Comparison of ENCODE assay signal across 18 cellular contexts in genomic region chr6:135871296-135871695, GRCh38. TPM values are rescaled to one million over a fixed set of nuclear protein-coding genes. Genes with fewer than 3 reads are reported as not detected.
A peak's percentile ranks its signal among the peaks of the same experiment; 100 is the strongest.
DNase-seq lines count a peak whose midpoint lies in the region; ATAC-seq, FAIRE-seq and TF ChIP-seq lines count a peak whose summit lies in the region.
"Had no signal": no experiment of that assay in that cellular context is flagged by ENCODE, and none has a peak within 500 bp of the region (broad histone marks: within the 10 kb centered on the region; RNA-seq: fewer than 3 reads in every experiment).

No MANE protein-coding gene starts in this region.

- H3K9me2 ChIP-seq in GM23338 (ENCODE audit: insufficient read depth), result no peaks in the 10 kb centered on the region

- no peak for TF ChIP-seq CTCF in A549 (IDR thresholded peaks at IDR 0.05)
- no peak for TF ChIP-seq CTCF in GM23338 (conservative IDR thresholded peaks at IDR 0.05; ENCODE audit: low read depth in 2 of 2)
- TF ChIP-seq CTCF in astrocyte (IDR thresholded peaks at IDR 0.05; ENCODE audit: insufficient read depth, low read depth, low read length), result no peak
- TF ChIP-seq CTCF in spleen (IDR thresholded peaks at IDR 0.05 in 8 of 11, conservative IDR thresholded peaks at IDR 0.05 in 3 of 11), result no peak

- H3K9ac ChIP-seq in astrocyte (ENCODE audit: low read length), result peak overlapping the region; percentile 39

- H3K4me1 Mint-ChIP-seq in GM23338 (no peaks in the 10 kb centered on the region; the same call in 2 of the 3 replicates), astrocyte (ENCODE audit: low read depth, unreplicated experiment) (peaks cover 27% of the 10 kb centered on the region)

- TF ChIP-seq POLR2A in A549 (IDR thresholded peaks at IDR 0.05; ENCODE audit: low read length) (no peak), spleen (IDR thresholded peaks at IDR 0.05) (no peak)

- DNase-seq in A549 (ENCODE audit: low read depth in 1 of 2, low spot score in 1 of 2) (no peak), GM23338 (ENCODE audit: low spot score) (no peak), astrocyte (ENCODE audit: low read depth) (peak; percentile 72), kidney glomerular epithelial cell (lab: John Stamatoyannopoulos, UW) (peak; percentile 92), RPMI8226 (no peak), spleen (no peak)
- DNase-seq: activated CD4-positive, alpha-beta T cell treated with anti-CD3 and anti-CD28 coated beads, Interleukin-2, amount 10 ng/mL, durations not matched to agents 7 days and 5 days; activated T-cell treated with anti-CD3 and anti-CD28 coated beads, Interleukin-2, amount 50 U/mL, for 1 hour; colonic mucosa; NCI-H187 treated with DMSO at 0.1 percent for 48 hours; NCI-H748 treated with DMSO at 0.1 percent for 48 hours; stimulated activated naive CD4-positive, alpha-beta T cell treated with Interleukin-2 at 50 U/mL for 16 hours had no signal

- POLR2A ChIA-PET in A549 (lab: Yijun Ruan, JAX), result interaction anchor here (1.0 kb wide), 1 partner anchor 148 kb away, joined by 3 read pairs; no protein-coding TSS in a partner anchor

- ATAC-seq in A549 (peak; percentile 66 to 76; a peak in 3 of 6 replicates), GM23338 (no peak), HG02973 (IDR thresholded peaks at IDR 0.05; ENCODE audit: unreplicated experiment) (no peak), HG02610 (IDR thresholded peaks at IDR 0.05; ENCODE audit: unreplicated experiment) (no peak)

- H3K27ac Mint-ChIP-seq in GM23338 (no peak overlapping the region), astrocyte (ENCODE audit: unreplicated experiment) (peak overlapping the region; percentile 96)
- H3K27ac Mint-ChIP-seq: activated CD4-positive, alpha-beta T cell treated with anti-CD3 and anti-CD28 coated beads, Interleukin-2, amount 10 ng/mL, durations not matched to agents 7 days and 5 days; B cell had no signal

- CTCF ChIA-PET in A549 (lab: Yijun Ruan, JAX), result no interaction called here

- H3K4me3 Mint-ChIP-seq in GM23338, result no peak overlapping the region
- H3K4me3 Mint-ChIP-seq in astrocyte (ENCODE audit: unreplicated experiment), result peak overlapping the region; percentile 14
- H3K4me3 Mint-ChIP-seq: activated CD4-positive, alpha-beta T cell treated with anti-CD3 and anti-CD28 coated beads, Interleukin-2, amount 10 ng/mL, durations not matched to agents 7 days and 5 days; B cell had no signal

- H3K4me1 ChIP-seq in A549 (peaks cover 88% of the 10 kb centered on the region), GM23338 (ENCODE audit: insufficient read depth) (no peaks in the 10 kb centered on the region), astrocyte (ENCODE audit: insufficient read depth, low read length) (peaks cover 12% of the 10 kb centered on the region), spleen (no peaks in the 10 kb centered on the region)
- H3K4me1 ChIP-seq: colonic mucosa had no signal

- no peak for TF ChIP-seq EP300 in A549 (IDR thresholded peaks at IDR 0.05)

- H4K20me1 ChIP-seq in GM23338 (replicated peaks; ENCODE audit: insufficient read depth), result no peaks in the 10 kb centered on the region
- no peaks in the 10 kb centered on the region for H4K20me1 ChIP-seq in astrocyte (ENCODE audit: insufficient read depth, low read length)

- H2AFZ ChIP-seq in GM23338 (peak overlapping the region; percentile 40; the same call in 1 of the 2 replicates), astrocyte (ENCODE audit: low read depth, low read length) (no peak overlapping the region)

- H3K79me2 ChIP-seq in GM23338 (replicated peaks; ENCODE audit: insufficient read depth) (no peaks in the 10 kb centered on the region), astrocyte (ENCODE audit: insufficient read depth, low read length) (no peaks in the 10 kb centered on the region)

- H3K9me3 ChIP-seq in A549 (no peaks in the 10 kb centered on the region), astrocyte (ENCODE audit: insufficient read depth, low read depth, low read length) (no peaks in the 10 kb centered on the region), spleen (no peaks in the 10 kb centered on the region)
- H3K9me3 ChIP-seq: colonic mucosa had no signal

- WGBS in A549 (ENCODE audit: missing lambda C conversion rate), result 50% methylated on average over 1 of the region's 1 CpG
- WGBS in spleen, 5 donors, result 93 to 98% (median 95%) methylated on average over 1 of the region's 1 CpG

- H3K4me3 ChIP-seq in A549 (no peak overlapping the region), GM23338 (no peak overlapping the region), astrocyte (ENCODE audit: insufficient read depth, low read depth, low read length) (no peak overlapping the region), spleen (no peak overlapping the region)
- H3K4me3 ChIP-seq: colonic mucosa, lung had no signal

- no peaks in the 10 kb centered on the region for H3K36me3 Mint-ChIP-seq in GM23338 (ENCODE audit: low read depth)
- H3K36me3 Mint-ChIP-seq in astrocyte (ENCODE audit: low read depth, unreplicated experiment), result no peaks in the 10 kb centered on the region

- peak overlapping the region; percentile 57 to 61 for H3K27ac ChIP-seq in A549
- no peak overlapping the region for H3K27ac ChIP-seq in GM23338 (ENCODE audit: low read depth)
- peak overlapping the region; percentile 78 for H3K27ac ChIP-seq in astrocyte (ENCODE audit: low read depth, low read length)
- no peak overlapping the region for H3K27ac ChIP-seq in spleen
- H3K27ac ChIP-seq: colonic mucosa, RWPE1 had no signal

- H3K27me3 Mint-ChIP-seq in GM23338 (ENCODE audit: insufficient read depth, low read depth, poor library complexity) (no peaks in the 10 kb centered on the region), astrocyte (ENCODE audit: low read depth, unreplicated experiment) (no peaks in the 10 kb centered on the region)
- H3K27me3 Mint-ChIP-seq: activated CD4-positive, alpha-beta T cell treated with anti-CD3 and anti-CD28 coated beads, Interleukin-2, amount 10 ng/mL, durations not matched to agents 7 days and 5 days; B cell had no signal

- TF ChIP-seq RAD21 in A549 (conservative IDR thresholded peaks at IDR 0.05 in 1 of 2, IDR thresholded peaks at IDR 0.05 in 1 of 2), result no peak

- no peaks in the 10 kb centered on the region for H3F3A ChIP-seq in GM23338 (replicated peaks; ENCODE audit: low read depth)

- intact Hi-C loops in spleen (cut with DNase I; ENCODE audit: low total_unique reads), result no loop called here

- H3K9me3 Mint-ChIP-seq in GM23338 (no peaks in the 10 kb centered on the region), astrocyte (ENCODE audit: unreplicated experiment) (no peaks in the 10 kb centered on the region)
- H3K9me3 Mint-ChIP-seq: activated CD4-positive, alpha-beta T cell treated with anti-CD3 and anti-CD28 coated beads, Interleukin-2, amount 10 ng/mL, durations not matched to agents 7 days and 5 days had no signal

- no peak for FAIRE-seq in A549 (lab: Jason Lieb, UNC)
- FAIRE-seq in astrocyte (lab: Jason Lieb, UNC), result peak; percentile 37
- FAIRE-seq: urothelium cell line had no signal

- H3K27me3 ChIP-seq in GM23338 (ENCODE audit: insufficient read depth) (no peaks in the 10 kb centered on the region), astrocyte (ENCODE audit: insufficient read depth, low read length) (no peaks in the 10 kb centered on the region), spleen (replicated peaks in 1 of 7) (no peaks in the 10 kb centered on the region)
- H3K27me3 ChIP-seq: colonic mucosa had no signal

- H3K4me2 ChIP-seq in A549 (peak overlapping the region; percentile 62), GM23338 (no peak overlapping the region), astrocyte (ENCODE audit: low read length) (peak overlapping the region; percentile 45)

- H3K36me3 ChIP-seq in GM23338 (ENCODE audit: insufficient read depth), result no peaks in the 10 kb centered on the region
- H3K36me3 ChIP-seq in astrocyte (ENCODE audit: insufficient read depth, low read length), result no peaks in the 10 kb centered on the region
- H3K36me3 ChIP-seq in spleen, result no peaks in the 10 kb centered on the region
- H3K36me3 ChIP-seq: colonic mucosa had no signal

TF ChIP-seq in A549, 52 proteins besides CTCF, POLR2A, EP300 and RAD21:
- TF ChIP-seq FOSL2 (IDR thresholded peaks at IDR 0.05) (no peak), FOSL2 (CRISPR knock-in tag; IDR thresholded peaks at IDR 0.05) (no peak), ZC3H11A (IDR thresholded peaks at IDR 0.05) (no peak)
TF ChIP-seq in A549: peak in this region for 0.

TF ChIP-seq in GM23338, 12 proteins besides CTCF, POLR2A, EP300 and RAD21 (continues in another document):
- TF ChIP-seq CREB1 (CRISPR knock-in tag; IDR thresholded peaks at IDR 0.05; ENCODE audit: low read depth), result no peak
- no peak for TF ChIP-seq NANOG (IDR thresholded peaks at IDR 0.05; ENCODE audit: borderline replicate concordance)
- no peak for TF ChIP-seq ZNF114 (CRISPR knock-in tag; IDR thresholded peaks at IDR 0.05)
- TF ChIP-seq POLR2AphosphoS5 (IDR thresholded peaks at IDR 0.05; ENCODE audit: low read depth), result no peak
- no peak for TF ChIP-seq EZH2phosphoT487 (IDR thresholded peaks at IDR 0.05; ENCODE audit: unreplicated experiment)
- TF ChIP-seq STAT1 (IDR thresholded peaks at IDR 0.05; ENCODE audit: unreplicated experiment), result no peak

RNA-seq across cellular contexts. Expression of gene PDE7B, which starts 19.8 kb away (rescaled TPM):
- polyA plus RNA-seq in A549 (2011; rRNA removed) (13.8 and 15.7 TPM in 2 replicates), A549 (2017; fragmentation: RNase III; extraction: RNeasy Plus Mini Kit Qiagen cat#74134 plus additional on column Dnase treatment) (4.7 to 6.6 TPM (median 6.3 TPM) in 3 replicates), GM23338 (2016; fragmentation: Nextera tagmentation; extraction: Ambion mirVana) (not detected in 2 replicates), spleen (under 1 TPM; 0.54 to 0.85 (median 0.67) TPM)
- polyA plus RNA-seq in A549 (2012; cell fraction: cytosol; rRNA removed), result 5.6 and 6.4 TPM in 2 replicates
- polyA plus RNA-seq in A549 (2012; cell fraction: nucleus; rRNA removed), result 6.3 and 7.2 TPM in 2 replicates
- polyA minus RNA-seq in A549 (2011; rRNA and poly(A)+ RNA removed), result 22.6 and 28.1 TPM in 2 replicates
- total RNA-seq in GM23338 (2014; rRNA removed; shearing (Covaris generic)), result 0.07 TPM in 1 of 2 replicates, not detected in the other
- total RNA-seq in astrocyte (0.19 and 0.27 TPM in 2 replicates), spleen (1 to 10 TPM in 6 of 7 donors, under 1 TPM in 1; 0.94 to 4.6 (median 1.9) TPM)

Comparison
In these comparisons a context has a peak if more than half of its experiments do, and no peak if none do; other contexts are left out.
1. ATAC-seq: peak in A549 (2 of 2); none in GM23338 (single experiment), HG02973 (single experiment) and HG02610 (single experiment).
2. DNase-seq: peak in astrocyte (single experiment) and kidney glomerular epithelial cell (single experiment); none in A549 (0 of 2), GM23338 (single experiment), RPMI8226 (single experiment) and spleen (single experiment).
3. H3K27ac ChIP-seq: peak in A549 (2 of 2) and astrocyte (single experiment); none in GM23338 (single experiment) and spleen (0 of 8).